In genomic region chr7:99260395-99260794, GRCh38 we compare ENCODE assay signal across 33 cellular contexts. TPM values are rescaled to one million over a fixed set of nuclear protein-coding genes. Genes with fewer than 3 reads are reported as not detected.
"Had no signal": no experiment of that assay in that cellular context is flagged by ENCODE, and none has a peak within 500 bp of the region (broad histone marks: within the 10 kb centered on the region; RNA-seq: fewer than 3 reads in every experiment).

No MANE protein-coding gene starts in this region.

- FAIRE-seq: endometrium, islet of Langerhans, keratinocyte had no signal

- ATAC-seq: effector memory CD8-positive, alpha-beta T cell; gastrocnemius medialis; heart right ventricle; left cardiac atrium; left lung; left ventricle myocardium superior; lower lobe of right lung; mucosa of descending colon had no signal

- H3K4me3 ChIP-seq: colonic mucosa, esophagus squamous epithelium, gastrocnemius medialis, heart right ventricle, left lung, lower lobe of right lung, mucosa of descending colon had no signal

- H3K27me3 ChIP-seq: colonic mucosa, esophagus squamous epithelium, gastrocnemius medialis, left lung had no signal

- H3K36me3 ChIP-seq: colonic mucosa, esophagus squamous epithelium, gastrocnemius medialis, heart right ventricle, left lung, lower lobe of right lung had no signal

- H3K27ac ChIP-seq: colonic mucosa, epithelial cell of prostate, esophagus squamous epithelium, gastrocnemius medialis, heart right ventricle, left lung, lower lobe of right lung had no signal

- H3K4me1 ChIP-seq: colonic mucosa, gastrocnemius medialis, heart right ventricle, left lung, lower lobe of right lung had no signal

- H3K9me3 ChIP-seq: colonic mucosa, esophagus squamous epithelium, gastrocnemius medialis, heart right ventricle, left lung, lower lobe of right lung, mucosa of descending colon had no signal

- DNase-seq: colonic mucosa; cortex of kidney; effector CD8-positive, alpha-beta T cell; effector memory CD8-positive, alpha-beta T cell; erythroblast; esophagus squamous epithelium; foreskin fibroblast; foreskin melanocyte; gastrocnemius medialis; glutamatergic neuron; head of caudate nucleus; heart right ventricle; hippocampal formation; left cardiac atrium; left lung; left ventricle myocardium superior; lower lobe of right lung; mesenchymal stem cell; mucosa of descending colon; naive B cell had no signal

RNA-seq across cellular contexts. Expression of gene MYH16, which starts 12.2 kb away (rescaled TPM):
- total RNA-seq: colonic mucosa, endodermal cell, esophagus mucosa, gastrocnemius medialis, heart right ventricle, left cardiac atrium, left lung, left ventricle myocardium superior, lower leg skin, lower lobe of right lung, lung microvascular endothelial cell, mesenteric fat pad, mucosa of descending colon, myocyte had no signal
- polyA plus RNA-seq: heart right ventricle had no signal

RNA-seq across cellular contexts. Expression of gene KPNA7, which starts 52.5 kb away (rescaled TPM):
- total RNA-seq: dermis microvascular lymphatic vessel endothelial cell, endodermal cell, gastrocnemius medialis, glomerular endothelial cell, heart right ventricle, left cardiac atrium, left ventricle myocardium superior, lung microvascular endothelial cell, mesenteric fat pad, mesothelial cell of epicardium, myocyte had no signal
